1 cellular context compared by ENCODE assay signal in genomic region chr2:74553892-74554820, GRCh38.
TF ChIP-seq lines count a peak whose summit lies in the region.

TSS of gene DOK1 (plus strand) at chr2:74554720. CDS start at chr2:74554755, 35 bp downstream.
TSS of gene LOXL3 (minus strand) at chr2:74553942. CDS start at chr2:74552634, 1,308 bp downstream.

TF ChIP-seq in K562, 482 proteins besides CTCF, POLR2A, EP300 and RAD21 (continued from another document and continues in another):
- TF ChIP-seq MITF (IDR thresholded peaks at IDR 0.05) (no peak), EGR1 (conservative IDR thresholded peaks at IDR 0.05) (peak; percentile 33; the same call in 1 of the 2 replicates), TEAD1 (CRISPR knock-in tag; IDR thresholded peaks at IDR 0.05) (peak in 1 of 2 experiments; percentile 2; a peak in 1 of 4 replicates), HDAC8 (tag; IDR thresholded peaks at IDR 0.05) (no peak), HDGF (IDR thresholded peaks at IDR 0.05) (0 out of 2 replicates have a peak, but pooled peaks have one; percentile 5), KDM1A (IDR thresholded peaks at IDR 0.05) (no peak; a peak in 2 of 4 replicates), UBTF (IDR thresholded peaks at IDR 0.05; ENCODE audit: borderline replicate concordance in 1 of 2, low read depth in 2 of 2, low read length in 2 of 2) (0 out of 4 replicates have a peak, but pooled peaks of 1 of the 2 experiments have one; percentile 27), KDM2B (CRISPR knock-in tag; IDR thresholded peaks at IDR 0.05) (no peak), ZNF75A (CRISPR knock-in tag; IDR thresholded peaks at IDR 0.05) (no peak), ZNF165 (CRISPR knock-in tag; IDR thresholded peaks at IDR 0.05; ENCODE audit: borderline replicate concordance) (no peak), PKNOX1 (IDR thresholded peaks at IDR 0.05) (no peak), RBBP5 (IDR thresholded peaks at IDR 0.05; ENCODE audit: borderline replicate concordance, insufficient read depth, low read length, poor library complexity, severe bottlenecking) (no peak), ZSCAN32 (CRISPR knock-in tag; IDR thresholded peaks at IDR 0.05) (no peak), RBM15 (IDR thresholded peaks at IDR 0.05; ENCODE audit: insufficient read depth, low read length) (no peak), ATF1 (CRISPR knock-in tag; IDR thresholded peaks at IDR 0.05) (peak; percentile 90), ATF1 (tag; IDR thresholded peaks at IDR 0.05) (peak; percentile 100), KAT7 (CRISPR knock-in tag; IDR thresholded peaks at IDR 0.05; ENCODE audit: borderline replicate concordance) (no peak; the same call in 1 of the 2 replicates), GATAD2B (IDR thresholded peaks at IDR 0.05; ENCODE audit: borderline replicate concordance) (peak; percentile 43; the same call in 1 of the 2 replicates), ZMIZ1 (IDR thresholded peaks at IDR 0.05; ENCODE audit: low read depth in 2 of 2, low read length in 2 of 2) (no peak), MAFK (IDR thresholded peaks at IDR 0.05; ENCODE audit: low read length) (peak; percentile 99), ETV5 (CRISPR knock-in tag; IDR thresholded peaks at IDR 0.05; ENCODE audit: low read depth) (0 out of 2 replicates have a peak, but pooled peaks have one; percentile 14), MAFF (IDR thresholded peaks at IDR 0.05; ENCODE audit: low read length) (peak; percentile 98), SPI1 (IDR thresholded peaks at IDR 0.05; ENCODE audit: borderline replicate concordance, low read depth, low read length) (peak; percentile 7; the same call in 1 of the 2 replicates), PHF8 (IDR thresholded peaks at IDR 0.05; ENCODE audit: borderline replicate concordance, low read length) (peak; percentile 50; the same call in 1 of the 2 replicates), ZNF707 (CRISPR knock-in tag; conservative IDR thresholded peaks at IDR 0.05) (no peak), POU5F1 (IDR thresholded peaks at IDR 0.05; ENCODE audit: borderline replicate concordance, low read depth, low read length, partially characterized antibody) (no peak), ATF3 (IDR thresholded peaks at IDR 0.05) (peak; percentile 99), ATF3 (CRISPR knock-in tag; conservative IDR thresholded peaks at IDR 0.05) (peak; percentile 67; the same call in 1 of the 2 replicates), RCOR1 (IDR thresholded peaks at IDR 0.05; ENCODE audit: borderline replicate concordance in 1 of 2, low read depth in 2 of 2, low read length in 2 of 2) (peak in 1 of 2 experiments; percentile 0; a peak in 2 of 4 replicates), ZNF146 (CRISPR knock-in tag; IDR thresholded peaks at IDR 0.05; ENCODE audit: unreplicated experiment) (no peak), RAD51 (IDR thresholded peaks at IDR 0.05; ENCODE audit: borderline replicate concordance, low read depth) (peak; percentile 16; the same call in 1 of the 2 replicates), ETS1 (conservative IDR thresholded peaks at IDR 0.05; ENCODE audit: control insufficient read depth, low read depth, low read length) (no peak), REST (CRISPR knock-in tag; IDR thresholded peaks at IDR 0.05; ENCODE audit: low read depth) (0 out of 2 replicates have a peak, but pooled peaks have one; percentile 27), KDM4B (IDR thresholded peaks at IDR 0.05; ENCODE audit: borderline replicate concordance in 2 of 2, low read depth in 1 of 2) (0 out of 4 replicates have a peak, but pooled peaks of 1 of the 2 experiments have one; percentile 24), ZBTB11 (CRISPR knock-in tag; IDR thresholded peaks at IDR 0.05) (peak in 1 of 3 experiments; percentile 57; a peak in 2 of 6 replicates), SP1 (CRISPR knock-in tag; IDR thresholded peaks at IDR 0.05) (peak; percentile 79), USF2 (CRISPR knock-in tag; IDR thresholded peaks at IDR 0.05) (0 out of 2 replicates have a peak, but pooled peaks have one; percentile 22), ZNF507 (tag; conservative IDR thresholded peaks at IDR 0.05) (no peak)
